ENCODE assay signal across 25 cellular contexts in genomic region chr12:58794859-58795258, GRCh38.
"Had no signal": no experiment of that assay in that cellular context is flagged by ENCODE, and none has a peak within 500 bp of the region (broad histone marks: within the 10 kb centered on the region; RNA-seq: fewer than 3 reads in every experiment).

No MANE protein-coding gene starts in this region.

- H3K4me1 ChIP-seq: esophagus squamous epithelium, heart right ventricle, left lung, pancreas, stomach, thyroid gland, vagina had no signal

- H3K27ac Mint-ChIP-seq: effector memory CD8-positive, alpha-beta T cell; natural killer cell; progenitor cell of endocrine pancreas; stimulated activated effector memory CD8-positive, alpha-beta T cell treated with anti-CD3 and anti-CD28 coated beads, Interleukin-12 subunit alpha, Interleukin-12 subunit beta, amount 100 ng/mL, for 72 hours had no signal

- H3K4me1 Mint-ChIP-seq: natural killer cell; stimulated activated effector memory CD8-positive, alpha-beta T cell treated with anti-CD3 and anti-CD28 coated beads, Interleukin-12 subunit alpha, Interleukin-12 subunit beta, amount 100 ng/mL, for 72 hours had no signal

- H3K36me3 ChIP-seq: esophagus squamous epithelium, heart right ventricle, left lung, pancreas, stomach, thyroid gland, vagina had no signal

- H3K4me3 Mint-ChIP-seq: effector memory CD8-positive, alpha-beta T cell; natural killer cell; stimulated activated effector memory CD8-positive, alpha-beta T cell treated with anti-CD3 and anti-CD28 coated beads, Interleukin-12 subunit alpha, Interleukin-12 subunit beta, amount 100 ng/mL, for 72 hours had no signal

- ATAC-seq: effector memory CD8-positive, alpha-beta T cell; heart right ventricle; left cardiac atrium; left lung; natural killer cell; pancreas; sciatic nerve; stimulated activated effector memory CD8-positive, alpha-beta T cell treated with anti-CD3 and anti-CD28 coated beads, Interleukin-12 subunit alpha, Interleukin-12 subunit beta, amount 100 ng/mL, for 72 hours had no signal

- H3K27me3 ChIP-seq: esophagus squamous epithelium, heart right ventricle, left lung, pancreas, stomach, thyroid gland, vagina had no signal

- H3K9me3 ChIP-seq: pancreas, thyroid gland, vagina had no signal

- DNase-seq: cortex of kidney; effector memory CD8-positive, alpha-beta T cell; erythroblast; esophagus squamous epithelium; foreskin melanocyte; glutamatergic neuron; heart right ventricle; hippocampal formation; left cardiac atrium; left lung; mesendoderm; midbrain; natural killer cell; nucleus accumbens; pancreas; stimulated activated CD4-positive, alpha-beta T cell treated with anti-CD3 and anti-CD28 coated beads, Interleukin-2, amount 100 ng/mL, for 24 hours; stimulated activated CD4-positive, alpha-beta T cell treated with anti-CD3 and anti-CD28 coated beads, Interleukin-4, amount 100 ng/mL, for 24 hours; stimulated activated naive CD4-positive, alpha-beta T cell treated with Interleukin-2 at 50 U/mL for 16 hours; stomach; thyroid gland; trophoblast cell had no signal

- H3K36me3 Mint-ChIP-seq: natural killer cell; stimulated activated effector memory CD8-positive, alpha-beta T cell treated with anti-CD3 and anti-CD28 coated beads, Interleukin-12 subunit alpha, Interleukin-12 subunit beta, amount 100 ng/mL, for 72 hours had no signal

- H3K27ac ChIP-seq: esophagus squamous epithelium, heart right ventricle, left lung, pancreas, stomach, thyroid gland, vagina had no signal

- H3K4me3 ChIP-seq: esophagus squamous epithelium, heart right ventricle, left lung, pancreas, stomach, thyroid gland, vagina had no signal

- H3K27me3 Mint-ChIP-seq: effector memory CD8-positive, alpha-beta T cell; progenitor cell of endocrine pancreas had no signal
